ENCODE assay signal across 8 cellular contexts in the genomic region with DNA sequence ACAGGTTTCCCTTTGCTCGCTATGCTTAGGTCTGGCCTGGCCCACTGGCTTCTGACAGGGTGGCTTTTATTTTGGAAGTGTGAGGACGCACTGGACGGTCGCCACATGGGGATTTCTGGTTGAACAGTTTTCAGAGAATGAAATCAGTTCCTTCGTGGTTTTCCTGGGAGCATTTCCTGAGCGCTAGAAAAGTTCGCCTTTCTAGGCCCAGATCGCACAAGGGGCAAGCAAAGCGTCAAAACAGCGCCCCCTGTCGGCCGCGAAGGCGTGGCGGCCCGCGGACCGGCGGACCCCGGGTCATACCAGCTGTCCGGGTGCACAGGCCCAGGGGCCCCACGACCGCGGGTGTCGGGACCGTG. TPM values are rescaled to one million over a fixed set of nuclear protein-coding genes. Genes with fewer than 3 reads are reported as not detected.
A peak's percentile ranks its signal among the peaks of the same experiment; 100 is the strongest.
DNase-seq lines count a peak whose midpoint lies in the region; ATAC-seq, FAIRE-seq and TF ChIP-seq lines count a peak whose summit lies in the region.

No MANE protein-coding gene starts in this region.

- H3K4me3 ChIP-seq in astrocyte (ENCODE audit: insufficient read depth, low read depth, low read length): peak overlapping the region; percentile 69
- peak overlapping the region; percentile 50 to 64 (median 54) for H3K4me3 ChIP-seq in gastrocnemius medialis
- H3K4me3 ChIP-seq in SJCRH30: no peak overlapping the region

- in situ Hi-C loops in gastrocnemius medialis (cut with MboI; ENCODE audit: low sequenced_read_pairs in 4 of 4): loop anchor here in 3 of 4 donors (25.0 kb wide), 2 partner anchors 117 to 183 kb away; no protein-coding TSS in a partner anchor

- DNase-seq in GM18507 (ENCODE audit: extremely low spot score, insufficient read length, low read depth) (peak; percentile 37), astrocyte (ENCODE audit: low read depth) (peak; percentile 26), hypothalamus (lab: John Stamatoyannopoulos, UW) (peak in 45 of 51 donors; percentile 3 to 80 (median 49)), gastrocnemius medialis (peak; percentile 24 to 57), SJCRH30 (no peak)
- DNase-seq in T-helper 2 cell treated with Interferon-gamma antibody and Interleukin-4, amounts not matched to agents 5 μg/mL and 100 μg/mL, for 36 hours (ENCODE audit: low spot score): peak; percentile 82

- H3K36me3 ChIP-seq in astrocyte (ENCODE audit: insufficient read depth, low read length) (no peaks in the 10 kb centered on the region), gastrocnemius medialis (no peaks in the 10 kb centered on the region), SJCRH30 (no peaks in the 10 kb centered on the region)

- no peaks in the 10 kb centered on the region for H3K36me3 Mint-ChIP-seq in T-helper 2 cell treated with Interferon-gamma antibody and Interleukin-4, amounts not matched to agents 5 μg/mL and 100 μg/mL, for 36 hours (ENCODE audit: low read depth)
- H3K36me3 Mint-ChIP-seq in astrocyte (ENCODE audit: low read depth, unreplicated experiment): no peaks in the 10 kb centered on the region

- peak overlapping the region; percentile 83 for H3K27ac Mint-ChIP-seq in T-helper 2 cell treated with Interferon-gamma antibody and Interleukin-4, amounts not matched to agents 5 μg/mL and 100 μg/mL, for 36 hours
- peak overlapping the region; percentile 83 for H3K27ac Mint-ChIP-seq in astrocyte (ENCODE audit: unreplicated experiment)

- H3K9me3 Mint-ChIP-seq in T-helper 2 cell treated with Interferon-gamma antibody and Interleukin-4, amounts not matched to agents 5 μg/mL and 100 μg/mL, for 36 hours: no peaks in the 10 kb centered on the region
- no peaks in the 10 kb centered on the region for H3K9me3 Mint-ChIP-seq in astrocyte (ENCODE audit: unreplicated experiment)

- H3K9me3 ChIP-seq in astrocyte (ENCODE audit: insufficient read depth, low read depth, low read length) (no peaks in the 10 kb centered on the region), gastrocnemius medialis (no peaks in the 10 kb centered on the region), SJCRH30 (replicated peaks) (no peaks in the 10 kb centered on the region)

- peak overlapping the region; percentile 98 for H3K4me2 ChIP-seq in astrocyte (ENCODE audit: low read length)

- no peak for FAIRE-seq in GM18507 (lab: Jason Lieb, UNC)
- no peak for FAIRE-seq in astrocyte (lab: Jason Lieb, UNC)

- H3K4me1 ChIP-seq in astrocyte (ENCODE audit: insufficient read depth, low read length) (peaks cover 4% of the 10 kb centered on the region), gastrocnemius medialis (peaks cover 9% of the 10 kb centered on the region in 2 donors), SJCRH30 (no peaks in the 10 kb centered on the region)

- TF ChIP-seq CTCF in astrocyte (IDR thresholded peaks at IDR 0.05; ENCODE audit: insufficient read depth, low read depth, low read length) (peak; percentile 70), gastrocnemius medialis (IDR thresholded peaks at IDR 0.05 in 4 of 5, conservative IDR thresholded peaks at IDR 0.05 in 1 of 5) (peak; percentile 68 to 92 (median 83))

- peak overlapping the region; percentile 89 for H3K4me3 Mint-ChIP-seq in T-helper 2 cell treated with Interferon-gamma antibody and Interleukin-4, amounts not matched to agents 5 μg/mL and 100 μg/mL, for 36 hours
- H3K4me3 Mint-ChIP-seq in astrocyte (ENCODE audit: unreplicated experiment): peak overlapping the region; percentile 75

- H4K20me1 ChIP-seq in astrocyte (ENCODE audit: insufficient read depth, low read length): no peaks in the 10 kb centered on the region

- H2AFZ ChIP-seq in astrocyte (ENCODE audit: low read depth, low read length): peak overlapping the region; percentile 99

- intact Hi-C loops in gastrocnemius medialis (cut with DNase I; ENCODE audit: low total_unique reads): loop anchor here (5.0 kb wide), 1 partner anchor 262 kb away; the partner anchor contains the start of gene PDE3B

- TF ChIP-seq POLR2A in gastrocnemius medialis (IDR thresholded peaks at IDR 0.05): no peak

- H3K79me2 ChIP-seq in astrocyte (ENCODE audit: insufficient read depth, low read length): no peaks in the 10 kb centered on the region

- H3K27me3 Mint-ChIP-seq in T-helper 2 cell treated with Interferon-gamma antibody and Interleukin-4, amounts not matched to agents 5 μg/mL and 100 μg/mL, for 36 hours (ENCODE audit: low read depth): no peaks in the 10 kb centered on the region
- H3K27me3 Mint-ChIP-seq in astrocyte (ENCODE audit: low read depth, unreplicated experiment): peaks cover 20% of the 10 kb centered on the region

- H3K4me1 Mint-ChIP-seq in T-helper 2 cell treated with Interferon-gamma antibody and Interleukin-4, amounts not matched to agents 5 μg/mL and 100 μg/mL, for 36 hours (ENCODE audit: low read depth): peaks cover 43% of the 10 kb centered on the region
- peaks cover 8% of the 10 kb centered on the region for H3K4me1 Mint-ChIP-seq in astrocyte (ENCODE audit: low read depth, unreplicated experiment)

- H3K9ac ChIP-seq in astrocyte (ENCODE audit: low read length): peak overlapping the region; percentile 70

- ATAC-seq in HG03066 (IDR thresholded peaks at IDR 0.05; ENCODE audit: low read depth, unreplicated experiment) (peak; percentile 46), gastrocnemius medialis (peak; percentile 66 to 77), HG02970 (IDR thresholded peaks at IDR 0.05; ENCODE audit: low FRiP score, unreplicated experiment) (no peak)

- H3K27me3 ChIP-seq in astrocyte (ENCODE audit: insufficient read depth, low read length) (no peaks in the 10 kb centered on the region), gastrocnemius medialis (peaks cover 0 to 12% (median 0%) of the 10 kb centered on the region in 3 donors), SJCRH30 (0 out of 2 replicates have a peak, but pooled peaks cover 3% of the 10 kb centered on the region)

- no peak overlapping the region for H3K27ac ChIP-seq in astrocyte (ENCODE audit: low read depth, low read length)
- H3K27ac ChIP-seq in gastrocnemius medialis: no peak overlapping the region
- no peak overlapping the region for H3K27ac ChIP-seq in SJCRH30

RNA-seq across cellular contexts. Expression of gene CYP2R1, which starts 12.7 kb away (rescaled TPM):
- total RNA-seq in astrocyte: 9.9 and 11.1 TPM in 2 replicates
- 1 to 10 TPM; 4.6 to 9.2 (median 4.8) TPM for total RNA-seq in gastrocnemius medialis
- total RNA-seq in SJCRH30 (2014; rRNA removed; shearing (Covaris generic)): 12.1 and 17.5 TPM in 2 replicates

Comparison
In these comparisons a context has a peak if more than half of its experiments do, and no peak if none do; other contexts are left out.
1. DNase-seq: peak in GM18507 (single experiment), T-helper 2 cell treated with Interferon-gamma antibody and Interleukin-4, amounts not matched to agents 5 μg/mL and 100 μg/mL, for 36 hours (single experiment), astrocyte (single experiment), hypothalamus (45 of 51) and gastrocnemius medialis (2 of 2); none in SJCRH30 (0 of 2).